22 cellular contexts compared by ENCODE assay signal in the genomic region with DNA sequence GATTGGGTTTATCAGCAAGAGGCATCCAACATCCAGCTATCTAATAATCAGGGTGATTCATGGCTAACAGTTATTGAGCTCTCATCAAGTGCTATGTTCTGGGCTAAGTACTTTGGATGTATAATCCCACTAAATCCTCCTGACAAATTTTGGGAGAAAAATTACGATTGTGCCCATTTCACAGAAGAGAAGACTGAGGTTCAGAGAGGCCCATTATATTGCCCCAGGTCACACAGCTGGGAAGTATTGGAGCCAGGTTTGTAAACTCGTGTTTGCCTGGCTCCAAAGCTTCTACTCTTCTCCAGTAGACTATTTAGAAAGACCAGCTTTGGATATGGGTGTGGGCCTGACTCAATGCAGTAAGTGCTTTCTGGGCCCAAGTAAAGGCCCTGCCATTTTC. TPM values are rescaled to one million over a fixed set of nuclear protein-coding genes. Genes with fewer than 3 reads are reported as not detected.
"Had no signal": no experiment of that assay in that cellular context is flagged by ENCODE, and none has a peak within 500 bp of the region (broad histone marks: within the 10 kb centered on the region; RNA-seq: fewer than 3 reads in every experiment).

No MANE protein-coding gene starts in this region.

- H3K27ac ChIP-seq: adrenal gland, body of pancreas, colonic mucosa, epithelial cell of prostate, esophagus squamous epithelium, gastroesophageal sphincter, heart right ventricle, WERI-Rb-1 had no signal

- DNase-seq: activated B cell treated with CpG ODN at 0.5 μM for 24 hours, aorta, body of pancreas, colonic mucosa, esophagus squamous epithelium, foreskin melanocyte, heart right ventricle, T-helper 17 cell, T1000, WERI-Rb-1 had no signal

- ATAC-seq: body of pancreas, gastroesophageal sphincter, heart right ventricle, T-helper 17 cell had no signal

- H3K36me3 ChIP-seq: adrenal gland, colonic mucosa, esophagus squamous epithelium, gastroesophageal sphincter, heart right ventricle, WERI-Rb-1 had no signal

- H3K9me3 ChIP-seq: adrenal gland, body of pancreas, colonic mucosa, esophagus squamous epithelium, gastroesophageal sphincter had no signal

- H3K4me3 ChIP-seq: adrenal gland, body of pancreas, colonic mucosa, esophagus squamous epithelium, gastroesophageal sphincter, heart right ventricle had no signal

- H3K4me1 ChIP-seq: adrenal gland, body of pancreas, colonic mucosa, esophagus squamous epithelium, gastroesophageal sphincter had no signal

- FAIRE-seq: endometrium, endothelial cell of umbilical vein had no signal

- H3K27me3 ChIP-seq: adrenal gland, body of pancreas, colonic mucosa, esophagus squamous epithelium, gastroesophageal sphincter, heart right ventricle had no signal

RNA-seq across cellular contexts. Expression of a gene that starts 44.6 kb away (rescaled TPM):
- total RNA-seq: dermis microvascular lymphatic vessel endothelial cell had no signal

RNA-seq across cellular contexts. Expression of a gene that starts 55.8 kb away (rescaled TPM):
- total RNA-seq: activated CD8-positive, alpha-beta T cell treated with anti-CD3 and anti-CD28 coated beads, Interleukin-2, amount 10 ng/mL, durations not matched to agents 7 days and 5 days; body of pancreas; chondrocyte; colonic mucosa; dermis microvascular lymphatic vessel endothelial cell; endothelial cell of umbilical vein; esophagus squamous epithelium; fibroblast of lung; fibroblast of villous mesenchyme; gastroesophageal sphincter; glomerular endothelial cell; T-helper 17 cell had no signal
- polyA plus RNA-seq: adrenal gland, aorta, endothelial cell of umbilical vein, esophagus, fibroblast of lung, heart right ventricle had no signal
